Comparison of ENCODE assay signal across 19 cellular contexts in genomic region chr22:29517215-29517908, GRCh38. TPM values are rescaled to one million over a fixed set of nuclear protein-coding genes. Genes with fewer than 3 reads are reported as not detected.
A peak's percentile ranks its signal among the peaks of the same experiment; 100 is the strongest.
DNase-seq lines count a peak whose midpoint lies in the region; ATAC-seq, FAIRE-seq and TF ChIP-seq lines count a peak whose summit lies in the region.
"Had no signal": no experiment of that assay in that cellular context is flagged by ENCODE, and none has a peak within 500 bp of the region (broad histone marks: within the 10 kb centered on the region; RNA-seq: fewer than 3 reads in every experiment).

No MANE protein-coding gene starts in this region.

- 40% methylated on average over 5 of the region's 5 CpGs for WGBS in liver
- 100% methylated on average over 5 of the region's 5 CpGs for WGBS in HepG2 (ENCODE audit: low lambda C conversion rate)

- POLR2A ChIA-PET in HepG2 (lab: Yijun Ruan, JAX): interaction anchor here (1.3 kb wide), 1 partner anchor 36 kb away, joined by 3 read pairs; the partner anchor contains the start of gene THOC5
- POLR2A ChIA-PET in RWPE1 (lab: Yijun Ruan, JAX; ENCODE audit: low non-redundant PET): no interaction called here

- no peaks in the 10 kb centered on the region for H4K20me1 ChIP-seq in HepG2 (ENCODE audit: insufficient read depth, low read length)

- TF ChIP-seq CTCF in liver (IDR thresholded peaks at IDR 0.05; ENCODE audit: low read depth, low read length, missing input control) (no peak), HepG2 (CRISPR knock-in tag; IDR thresholded peaks at IDR 0.05) (no peak), RWPE1 (conservative IDR thresholded peaks at IDR 0.05; ENCODE audit: low read depth) (no peak), left ventricle myocardium inferior (IDR thresholded peaks at IDR 0.05; ENCODE audit: borderline replicate concordance) (no peak), uterus (IDR thresholded peaks at IDR 0.05) (no peak)

- DNase-seq in HepG2 (ENCODE audit: low spot score): no peak
- no peak for DNase-seq in RWPE1 (ENCODE audit: low spot score)
- DNase-seq in left ventricle myocardium inferior: peak; percentile 26
- no peak for DNase-seq in iPS-NIHi7 (ENCODE audit: extremely low spot score)
- no peak for DNase-seq in GOT3 (lab: John Stamatoyannopoulos, UW)
- DNase-seq in uterus: no peak
- DNase-seq: activated CD8-positive, alpha-beta memory T cell treated with anti-CD3 and anti-CD28 coated beads, Interleukin-2, amount 10 ng/mL, durations not matched to agents 7 days and 5 days; activated naive CD4-positive, alpha-beta T cell; aorta; Caco-2; Kasumi-1; NCI-H187 treated with DMSO at 0.1 percent for 48 hours; retina; T-helper 17 cell had no signal

- ATAC-seq in HepG2 (no peak), HG02884 (IDR thresholded peaks at IDR 0.05; ENCODE audit: unreplicated experiment) (no peak)
- ATAC-seq: activated CD8-positive, alpha-beta memory T cell treated with anti-CD3 and anti-CD28 coated beads, Interleukin-2, amount 10 ng/mL, durations not matched to agents 7 days and 5 days; T-helper 17 cell had no signal

- no peaks in the 10 kb centered on the region for H3K9me3 ChIP-seq in liver (ENCODE audit: control insufficient read depth in 4 of 4, low read length in 3 of 4)
- H3K9me3 ChIP-seq in HepG2 (ENCODE audit: low read length): no peaks in the 10 kb centered on the region
- H3K9me3 ChIP-seq in left ventricle myocardium inferior (replicated peaks): no peaks in the 10 kb centered on the region
- H3K9me3 ChIP-seq in uterus: no peaks in the 10 kb centered on the region
- H3K9me3 ChIP-seq: Caco-2 had no signal

- TF ChIP-seq RAD21 in liver (IDR thresholded peaks at IDR 0.05) (no peak), HepG2 (CRISPR knock-in tag; IDR thresholded peaks at IDR 0.05) (no peak)

- in situ Hi-C loops in HepG2 (cut with HindIII; ENCODE audit: extremely low pct_ligation_motif_present, low pct_unique_long_range_greater_than_20kb): loop anchor here (10.0 kb wide), 1 partner anchor 123 kb away; no protein-coding TSS in a partner anchor

- H3K9ac ChIP-seq in liver (ENCODE audit: low read depth in 1 of 2, low read length in 2 of 2) (no peak overlapping the region), HepG2 (ENCODE audit: insufficient read depth, low read depth, low read length) (no peak overlapping the region)

- H3K27me3 ChIP-seq in liver (ENCODE audit: control insufficient read depth in 4 of 4, insufficient read depth in 4 of 4, low read length in 3 of 4) (no peaks in the 10 kb centered on the region), HepG2 (ENCODE audit: control insufficient read depth in 1 of 2, insufficient read depth in 2 of 2, low read length in 2 of 2) (no peaks in the 10 kb centered on the region), left ventricle myocardium inferior (ENCODE audit: low read depth) (no peaks in the 10 kb centered on the region), uterus (no peaks in the 10 kb centered on the region)

- no peaks in the 10 kb centered on the region for H3K79me2 ChIP-seq in HepG2 (ENCODE audit: insufficient read depth, low read length)

- H3K4me1 ChIP-seq in liver (ENCODE audit: control insufficient read depth in 4 of 4, insufficient read depth in 4 of 4, low read length in 3 of 4) (peaks cover 4 to 15% (median 7%) of the 10 kb centered on the region in 4 donors), HepG2 (ENCODE audit: insufficient read depth, low read length) (no peaks in the 10 kb centered on the region), left ventricle myocardium inferior (peaks cover 20% of the 10 kb centered on the region), uterus (no peaks in the 10 kb centered on the region)
- H3K4me1 ChIP-seq: Caco-2 had no signal

- H3K36me3 ChIP-seq in liver (ENCODE audit: control insufficient read depth in 4 of 4, insufficient read depth in 3 of 4, low read depth in 1 of 4, low read length in 3 of 4) (peaks cover 2 to 43% (median 28%) of the 10 kb centered on the region in 4 donors), HepG2 (replicated peaks in 1 of 2; ENCODE audit: control insufficient read depth in 1 of 2, insufficient read depth in 2 of 2, low read length in 2 of 2) (peaks cover 34 to 71% of the 10 kb centered on the region in 2 experiments), left ventricle myocardium inferior (peaks cover 88% of the 10 kb centered on the region), uterus (no peaks in the 10 kb centered on the region)

- TF ChIP-seq EP300 in HepG2 (IDR thresholded peaks at IDR 0.05; ENCODE audit: low read depth in 2 of 2, low read length in 2 of 2) (no peak), HepG2 (CRISPR knock-in tag; IDR thresholded peaks at IDR 0.05; ENCODE audit: borderline replicate concordance) (no peak)

- H2AFZ ChIP-seq in HepG2 (ENCODE audit: low read length): no peak overlapping the region

- TF ChIP-seq POLR2A in HepG2 (IDR thresholded peaks at IDR 0.05; ENCODE audit: insufficient read depth in 1 of 2, low read depth in 2 of 2, low read length in 2 of 2): no peak
- TF ChIP-seq POLR2A in uterus (IDR thresholded peaks at IDR 0.05): no peak

- H3K27ac ChIP-seq in liver (ENCODE audit: low read depth in 1 of 2, low read length in 2 of 2): no peak overlapping the region
- H3K27ac ChIP-seq in HepG2 (ENCODE audit: extremely low read length, insufficient read depth, low read length): no peak overlapping the region
- 0 out of 2 replicates have a peak overlapping the region, but pooled peaks have one; percentile 7 for H3K27ac ChIP-seq in RWPE1
- peak overlapping the region; percentile 79 for H3K27ac ChIP-seq in left ventricle myocardium inferior (replicated peaks)
- H3K27ac ChIP-seq in uterus: no peak overlapping the region
- H3K27ac ChIP-seq: coronary artery had no signal

- no TSS peak for BruUV-seq in HepG2 (replicated peaks; lab: Mats Ljungman, UMichigan)

- H3K4me3 ChIP-seq in liver (ENCODE audit: low read depth in 1 of 3, low read length in 3 of 3) (no peak overlapping the region), HepG2 (replicated peaks in 1 of 3; ENCODE audit: insufficient read depth in 1 of 3, low read depth in 2 of 3, low read length in 3 of 3) (no peak overlapping the region), left ventricle myocardium inferior (no peak overlapping the region), uterus (no peak overlapping the region)
- H3K4me3 ChIP-seq: coronary artery had no signal

- FAIRE-seq in HepG2 (lab: Jason Lieb, UNC): no peak
- FAIRE-seq: frontal cortex, H1 had no signal

- intact Hi-C loops in HepG2 (cut with micrococcal nuclease; ENCODE audit: unreplicated experiment): no loop called here
- intact Hi-C loops in left ventricle myocardium inferior (cut with micrococcal nuclease): loop anchor here (10.0 kb wide), 1 partner anchor 743 kb away; the partner anchor contains the start of gene CCDC117
- intact Hi-C loops in uterus (cut with DNase I; ENCODE audit: low total_unique reads): no loop called here

- CTCF ChIA-PET in HepG2 (lab: Yijun Ruan, JAX; ENCODE audit: low intra/inter-chr PET ratio, low total read pairs): no interaction called here
- CTCF ChIA-PET in RWPE1 (lab: Yijun Ruan, JAX): interaction anchor here (0.6 kb wide), 1 partner anchor 270 kb away, joined by 5 read pairs; no protein-coding TSS in a partner anchor

- H3K4me2 ChIP-seq in HepG2 (ENCODE audit: low read depth, low read length): no peak overlapping the region

RNA-seq across cellular contexts. Expression of gene THOC5, which starts 36.2 kb away (rescaled TPM):
- total RNA-seq in liver: 10 to 100 TPM; 19.5 to 25.1 TPM
- polyA plus RNA-seq in liver: 1 to 10 TPM; 7.4 to 9.4 TPM
- total RNA-seq in HepG2 (2016; rRNA removed; fragmentation: Illumina TruSeq; extraction: Trizol): 46.7 and 53.5 TPM in 2 replicates
- total RNA-seq in HepG2 (2016; cell fraction: cytosol; rRNA removed; fragmentation: Illumina TruSeq; extraction: Trizol; ENCODE audit: low read depth): 20.7 and 27.6 TPM in 2 replicates
- total RNA-seq in HepG2 (2016; cell fraction: insoluble cytoplasmic fraction; rRNA removed; fragmentation: Illumina TruSeq; extraction: Trizol): 47.6 and 56.5 TPM in 2 replicates
- total RNA-seq in HepG2 (2016; cell fraction: membrane; rRNA removed; fragmentation: Illumina TruSeq; extraction: Trizol): 39.5 and 44.9 TPM in 2 replicates
- 32.6 and 43.7 TPM in 2 replicates for total RNA-seq in HepG2 (2016; cell fraction: nucleus; rRNA removed; fragmentation: Illumina TruSeq; extraction: Trizol)
- 45.8 and 65.2 TPM in 2 replicates for polyA plus RNA-seq in HepG2 (2011; rRNA removed)
- 27.9 and 31.5 TPM in 2 replicates for polyA plus RNA-seq in HepG2 (2011; cell fraction: cytosol; rRNA removed)
- polyA plus RNA-seq in HepG2 (2011; cell fraction: nucleus; rRNA removed): 145 and 182 TPM in 2 replicates
- 37.0 and 37.3 TPM in 2 replicates for polyA plus RNA-seq in HepG2 (2012)
- polyA plus RNA-seq in HepG2 (2016; cell fraction: cytosol; fragmentation: Illumina TruSeq; extraction: Trizol; ENCODE audit: low read depth): 25.9 and 30.6 TPM in 2 replicates
- 44.1 and 46.1 TPM in 2 replicates for polyA plus RNA-seq in HepG2 (2016; cell fraction: insoluble cytoplasmic fraction; fragmentation: Illumina TruSeq; extraction: Trizol; ENCODE audit: low read depth)
- polyA plus RNA-seq in HepG2 (2016; cell fraction: membrane; fragmentation: Illumina TruSeq; extraction: Trizol; ENCODE audit: low read depth): 35.3 and 37.4 TPM in 2 replicates
- polyA plus RNA-seq in HepG2 (2016; cell fraction: nucleus; fragmentation: Illumina TruSeq; extraction: Trizol; ENCODE audit: insufficient read depth, low read depth): 54.0 and 55.1 TPM in 2 replicates
- 57.0 and 70.3 TPM in 2 replicates for polyA minus RNA-seq in HepG2 (2011; rRNA and poly(A)+ RNA removed; ENCODE audit: low replicate concordance)
- polyA minus RNA-seq in HepG2 (2011; cell fraction: cytosol; rRNA and poly(A)+ RNA removed): 25.5 and 29.4 TPM in 2 replicates
- polyA minus RNA-seq in HepG2 (2011; cell fraction: nucleus; rRNA and poly(A)+ RNA removed): 38.9 and 51.6 TPM in 2 replicates
- 39.3 TPM for total RNA-seq in left ventricle myocardium inferior
- total RNA-seq in uterus: 10 to 100 TPM in 3 of 4 donors, 1 to 10 TPM in 1; 8.5 to 59.1 (median 48.7) TPM

RNA-seq across cellular contexts. Expression of gene NEFH, which starts 37.3 kb away (rescaled TPM):
- total RNA-seq in liver (1 to 10 TPM in 1 of 2 donors, under 1 TPM in 1; 0.17 to 1.6 TPM), HepG2 (2016; rRNA removed; fragmentation: Illumina TruSeq; extraction: Trizol) (not detected in 2 replicates), left ventricle myocardium inferior (0.16 TPM), uterus (1 to 10 TPM in 1 of 4 donors, under 1 TPM in 1, not detected in 2; 0.46 to 1.9 TPM)
- polyA plus RNA-seq in liver (under 1 TPM; 0.04 to 0.25 TPM), HepG2 (2011; rRNA removed) (not detected in 2 replicates)
- total RNA-seq in HepG2 (2016; cell fraction: cytosol; rRNA removed; fragmentation: Illumina TruSeq; extraction: Trizol; ENCODE audit: low read depth): not detected in 2 replicates
- not detected in 2 replicates for total RNA-seq in HepG2 (2016; cell fraction: insoluble cytoplasmic fraction; rRNA removed; fragmentation: Illumina TruSeq; extraction: Trizol)
- not detected in 2 replicates for total RNA-seq in HepG2 (2016; cell fraction: membrane; rRNA removed; fragmentation: Illumina TruSeq; extraction: Trizol)
- total RNA-seq in HepG2 (2016; cell fraction: nucleus; rRNA removed; fragmentation: Illumina TruSeq; extraction: Trizol): not detected in 2 replicates
- not detected in 2 replicates for polyA plus RNA-seq in HepG2 (2011; cell fraction: cytosol; rRNA removed)
- not detected in 2 replicates for polyA plus RNA-seq in HepG2 (2011; cell fraction: nucleus; rRNA removed)
- not detected in 2 replicates for polyA plus RNA-seq in HepG2 (2012)
- not detected in 2 replicates for polyA plus RNA-seq in HepG2 (2016; cell fraction: cytosol; fragmentation: Illumina TruSeq; extraction: Trizol; ENCODE audit: low read depth)
- polyA plus RNA-seq in HepG2 (2016; cell fraction: insoluble cytoplasmic fraction; fragmentation: Illumina TruSeq; extraction: Trizol; ENCODE audit: low read depth): not detected in 2 replicates
- not detected in 2 replicates for polyA plus RNA-seq in HepG2 (2016; cell fraction: membrane; fragmentation: Illumina TruSeq; extraction: Trizol; ENCODE audit: low read depth)
- not detected in 2 replicates for polyA plus RNA-seq in HepG2 (2016; cell fraction: nucleus; fragmentation: Illumina TruSeq; extraction: Trizol; ENCODE audit: insufficient read depth, low read depth)
- polyA minus RNA-seq in HepG2 (2011; rRNA and poly(A)+ RNA removed; ENCODE audit: low replicate concordance): 0.12 TPM in 1 of 2 replicates, not detected in the other
- polyA minus RNA-seq in HepG2 (2011; cell fraction: cytosol; rRNA and poly(A)+ RNA removed): not detected in 2 replicates
- not detected in 2 replicates for polyA minus RNA-seq in HepG2 (2011; cell fraction: nucleus; rRNA and poly(A)+ RNA removed)
- total RNA-seq: Caco-2 had no signal

Comparison
In these comparisons a context has a peak if more than half of its experiments do, and no peak if none do; other contexts are left out.
1. H3K27ac ChIP-seq: peak in RWPE1 (single experiment) and left ventricle myocardium inferior (single experiment); none in liver (0 of 2), HepG2 (single experiment) and uterus (0 of 2).